9 cellular contexts compared by ENCODE assay signal in the genomic region with DNA sequence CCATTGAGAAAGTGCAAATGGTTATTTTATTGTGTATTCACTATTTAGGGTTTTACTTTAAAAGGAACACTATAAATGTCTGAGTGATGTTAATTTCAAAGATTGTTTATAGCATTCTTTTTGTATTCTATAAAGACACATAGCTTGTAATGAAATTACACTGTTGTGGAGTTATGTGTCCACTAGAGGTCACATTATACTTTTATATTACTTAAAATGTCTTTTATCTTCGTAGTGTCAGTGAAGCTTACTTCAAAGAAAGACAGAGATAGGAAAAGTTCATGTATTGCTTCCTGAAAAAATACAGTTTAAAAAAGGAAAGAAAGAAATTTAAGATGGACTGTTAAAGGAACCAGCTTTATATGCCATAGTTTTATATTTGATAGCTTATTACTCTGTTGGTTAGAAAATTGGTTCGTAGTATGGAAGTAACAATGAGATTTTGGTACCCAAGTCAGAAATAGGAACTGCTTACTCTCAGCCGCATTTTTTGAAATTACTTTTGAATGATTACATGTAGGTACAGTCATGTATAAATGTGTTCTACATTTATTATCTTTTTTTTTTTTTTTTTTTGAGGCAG.
DNase-seq lines count a peak whose midpoint lies in the region; ATAC-seq and TF ChIP-seq lines count a peak whose summit lies in the region.
"Had no signal": no experiment of that assay in that cellular context is flagged by ENCODE, and none has a peak within 500 bp of the region (broad histone marks: within the 10 kb centered on the region; RNA-seq: fewer than 3 reads in every experiment).

No MANE protein-coding gene starts in this region.

- H3K79me2 ChIP-seq in OCI-LY3 (ENCODE audit: low read length), result peaks cover 9% of the 10 kb centered on the region

- H3K9ac ChIP-seq in OCI-LY3 (ENCODE audit: low read length), result peak overlapping the region; percentile 23

- no peaks in the 10 kb centered on the region for H3K27me3 ChIP-seq in OCI-LY3 (ENCODE audit: low read depth, low read length)

- no peaks in the 10 kb centered on the region for H3K36me3 ChIP-seq in OCI-LY3 (replicated peaks; ENCODE audit: low read depth, low read length)

- H3K9me3 ChIP-seq in OCI-LY3 (ENCODE audit: insufficient read depth, low read length), result no peaks in the 10 kb centered on the region

- peak; percentile 52 for DNase-seq in ACHN
- DNase-seq in GM13976 (ENCODE audit: low spot score), result peak; percentile 45
- peak; percentile 42 for DNase-seq in epithelial cell of esophagus (ENCODE audit: low read depth)
- DNase-seq in skeletal muscle cell (ENCODE audit: low read depth), result peak; percentile 6
- DNase-seq in SHP77 (lab: John Stamatoyannopoulos, UW), result no peak
- DNase-seq: activated naive CD8-positive, alpha-beta T cell treated with anti-CD3 and anti-CD28 coated beads, Interleukin-2, amount 10 ng/mL, durations not matched to agents 7 days and 5 days had no signal

- H4K20me1 ChIP-seq in OCI-LY3 (ENCODE audit: insufficient read depth, low read length), result no peaks in the 10 kb centered on the region

- TF ChIP-seq CTCF in GM13976 (IDR thresholded peaks at IDR 0.05; ENCODE audit: borderline replicate concordance, control extremely low read depth, extremely low read depth, insufficient read depth, missing control alignments) (no peak), OCI-LY3 (IDR thresholded peaks at IDR 0.05; ENCODE audit: low read depth, low read length) (peak; percentile 65), epithelial cell of esophagus (IDR thresholded peaks at IDR 0.05; ENCODE audit: insufficient read depth, low read depth, low read length, missing control alignments) (peak; percentile 25)

- in situ Hi-C loops in ACHN (cut with HindIII; ENCODE audit: low pct_ligation_motif_present, low pct_unique_long_range_greater_than_20kb, low sequenced_read_pairs) (no loop called here), GM13976 (cut with MboI; ENCODE audit: low sequenced_read_pairs, unreplicated experiment) (loop anchor here (25.0 kb wide), 1 partner anchor 224 kb away; no protein-coding TSS in a partner anchor)

- peak overlapping the region; percentile 60 for H3K4me3 ChIP-seq in OCI-LY3 (ENCODE audit: low read length)
- no peak overlapping the region for H3K4me3 ChIP-seq in epithelial cell of esophagus (ENCODE audit: low read length)
- no peak overlapping the region for H3K4me3 ChIP-seq in skeletal muscle cell (ENCODE audit: low read depth, low read length)

- peak overlapping the region; percentile 26; the same call in 1 of the 2 replicates for H3K27ac ChIP-seq in OCI-LY3 (ENCODE audit: low read length)

- H2AFZ ChIP-seq in OCI-LY3 (ENCODE audit: low read depth, low read length), result 0 out of 2 replicates have a peak overlapping the region, but pooled peaks have one; percentile 44

- H3K4me2 ChIP-seq in OCI-LY3 (ENCODE audit: low read length), result peak overlapping the region; percentile 84

- H3K4me1 ChIP-seq in OCI-LY3 (ENCODE audit: low read length), result peaks cover 26% of the 10 kb centered on the region

- ATAC-seq in GM18520 (IDR thresholded peaks at IDR 0.05; ENCODE audit: unreplicated experiment) (no peak), GM19324 (IDR thresholded peaks at IDR 0.05; ENCODE audit: low FRiP score, unreplicated experiment) (no peak)

Comparison
In these comparisons a context has a peak if more than half of its experiments do, and no peak if none do; other contexts are left out.
1. DNase-seq: peak in ACHN (single experiment), GM13976 (single experiment), epithelial cell of esophagus (single experiment) and skeletal muscle cell (single experiment); none in SHP77 (0 of 2).